ENCODE assay signal across 1 cellular context in genomic region chr17:58006924-58007780, GRCh38.
TF ChIP-seq lines count a peak whose summit lies in the region.

TSS of gene SRSF1 (minus strand) at chr17:58007246. CDS start at chr17:58007137, 109 bp downstream.

TF ChIP-seq in HEK293, 187 proteins besides CTCF, POLR2A, EP300 and RAD21 (continued from another document):
- TF ChIP-seq ZIC2 (tag by site-specific recombination; IDR thresholded peaks at IDR 0.05) (peak; percentile 73), ZNF223 (tag by site-specific recombination; IDR thresholded peaks at IDR 0.05) (no peak), ZNF529 (tag by site-specific recombination; IDR thresholded peaks at IDR 0.05; ENCODE audit: insufficient replicate concordance) (no peak), SP3 (tag by site-specific recombination; IDR thresholded peaks at IDR 0.05) (peak; percentile 93)
